26 cellular contexts compared by ENCODE assay signal in genomic region chr12:91899056-91899455, GRCh38.
DNase-seq lines count a peak whose midpoint lies in the region; ATAC-seq, FAIRE-seq and TF ChIP-seq lines count a peak whose summit lies in the region.
"Had no signal": no experiment of that assay in that cellular context is flagged by ENCODE, and none has a peak within 500 bp of the region (broad histone marks: within the 10 kb centered on the region; RNA-seq: fewer than 3 reads in every experiment).

No MANE protein-coding gene starts in this region.

- TF ChIP-seq CTCF in Caco-2 (IDR thresholded peaks at IDR 0.05; ENCODE audit: insufficient read depth in 1 of 2, low read depth in 1 of 2, low read length in 1 of 2, severe bottlenecking in 1 of 2, unreplicated experiment in 1 of 2) (no peak), K562 (IDR thresholded peaks at IDR 0.05 in 2 of 3, conservative IDR thresholded peaks at IDR 0.05 in 1 of 3; ENCODE audit: insufficient read depth in 2 of 3, low read depth in 1 of 3, low read length in 3 of 3) (no peak), mucosa of descending colon (IDR thresholded peaks at IDR 0.05) (no peak)

- POLR2A ChIA-PET in Caco-2 (lab: Charles Lee): interaction anchor here (0.9 kb wide), 1 partner anchor 247 kb away, joined by 3 read pairs; no protein-coding TSS in a partner anchor
- POLR2A ChIA-PET in K562 (lab: Yijun Ruan, JAX): interaction anchor here (0.8 to 2.2 kb wide), 2 partner anchors 16 to 245 kb away, joined by 4 to 8 read pairs; no protein-coding TSS in a partner anchor

- WGBS in K562 (ENCODE audit: insufficient coverage, low coverage, missing lambda C conversion rate): 0% methylated on average over 1 of the region's 1 CpG

- peaks cover 16% of the 10 kb centered on the region for H3K4me1 Mint-ChIP-seq in Caco-2 (ENCODE audit: low read depth, unreplicated experiment)

- in situ Hi-C loops in K562 (cut with MboI): no loop called here

- H3K79me2 ChIP-seq in K562 (ENCODE audit: control insufficient read depth, insufficient read depth, low read length): no peaks in the 10 kb centered on the region

- no peaks in the 10 kb centered on the region for H3K36me3 Mint-ChIP-seq in Caco-2 (ENCODE audit: insufficient read depth, unreplicated experiment)

- H3K4me2 ChIP-seq in K562 (ENCODE audit: insufficient read depth, low read length): no peak overlapping the region

- H3K27me3 Mint-ChIP-seq in Caco-2 (ENCODE audit: insufficient read depth, unreplicated experiment): no peaks in the 10 kb centered on the region
- H3K27me3 Mint-ChIP-seq: CD4-positive, alpha-beta T cell had no signal

- H3K9me3 Mint-ChIP-seq in Caco-2 (ENCODE audit: unreplicated experiment): peaks cover 13% of the 10 kb centered on the region

- no peaks in the 10 kb centered on the region for H3K9me1 ChIP-seq in K562 (ENCODE audit: control insufficient read depth, insufficient read depth, low read length)

- CTCF ChIA-PET in Caco-2 (lab: Charles Lee): no interaction called here
- CTCF ChIA-PET in K562 (lab: Yijun Ruan, JAX; ENCODE audit: low intra/inter-chr PET ratio): no interaction called here

- H3K36me3 ChIP-seq in Caco-2 (ENCODE audit: control insufficient read depth, insufficient read depth, low read length) (no peaks in the 10 kb centered on the region), K562 (ENCODE audit: control insufficient read depth, insufficient read depth, low read length) (no peaks in the 10 kb centered on the region), mucosa of descending colon (ENCODE audit: low read depth) (no peaks in the 10 kb centered on the region)
- H3K36me3 ChIP-seq: BE2C had no signal

- no peak overlapping the region for H3K9ac ChIP-seq in K562 (ENCODE audit: insufficient read depth in 1 of 2, low read depth in 2 of 2, low read length in 2 of 2)

- ATAC-seq in K562: no peak
- ATAC-seq in mucosa of descending colon: peak; percentile 80
- ATAC-seq in HG03457 (IDR thresholded peaks at IDR 0.05; ENCODE audit: unreplicated experiment): no peak
- no peak for ATAC-seq in GM21515 (IDR thresholded peaks at IDR 0.05; ENCODE audit: unreplicated experiment)
- ATAC-seq: HCT116 had no signal

- H3K4me3 ChIP-seq in Caco-2 (ENCODE audit: low read depth, low read length) (no peak overlapping the region), K562 (no peak overlapping the region), mucosa of descending colon (no peak overlapping the region)

- no peaks in the 10 kb centered on the region for H4K20me1 ChIP-seq in K562 (replicated peaks; ENCODE audit: control insufficient read depth, insufficient read depth, low read length)

- peak; percentile 21 to 41 for DNase-seq in Caco-2
- peak; percentile 13 for DNase-seq in HuH-7.5 (ENCODE audit: low spot score)
- DNase-seq in K562 (ENCODE audit: extremely low read depth in 1 of 4, low spot score in 3 of 4): no peak
- DNase-seq in mucosa of descending colon: no peak
- no peak for DNase-seq in NCI-H446 (lab: John Stamatoyannopoulos, UW)
- DNase-seq in MV-4-11 (lab: John Stamatoyannopoulos, UW): no peak
- DNase-seq: ACHN; BE2C; C1 segment of cervical spinal cord; Calu3; CD4-positive, alpha-beta T cell; DMS 273 treated with DMSO at 0.1 percent for 48 hours; DMS79; GDM1; GOT3; H7; HFFc6; Kasumi-1; KG1 had no signal

- H3K27ac Mint-ChIP-seq in Caco-2 (ENCODE audit: unreplicated experiment): no peak overlapping the region
- H3K27ac Mint-ChIP-seq: CD4-positive, alpha-beta T cell; HFFc6; IgD-negative memory B cell had no signal

- peaks cover 14% of the 10 kb centered on the region for H3K4me1 ChIP-seq in Caco-2
- H3K4me1 ChIP-seq in K562 (replicated peaks in 1 of 2; ENCODE audit: control insufficient read depth in 2 of 2, insufficient read depth in 2 of 2, low read length in 2 of 2): no peaks in the 10 kb centered on the region
- no peaks in the 10 kb centered on the region for H3K4me1 ChIP-seq in mucosa of descending colon (ENCODE audit: low read depth)
- H3K4me1 ChIP-seq: BE2C had no signal

- peak; percentile 64 for FAIRE-seq in K562 (lab: Jason Lieb, UNC)
- FAIRE-seq: A204.1, GM12892, GM18507 had no signal

- no peak overlapping the region for H2AFZ ChIP-seq in K562 (ENCODE audit: low read depth, low read length)

- H3K9me3 ChIP-seq in Caco-2 (peaks cover 9% of the 10 kb centered on the region), K562 (replicated peaks; ENCODE audit: control insufficient read depth, insufficient read depth, low read depth, low read length) (no peaks in the 10 kb centered on the region), mucosa of descending colon (no peaks in the 10 kb centered on the region)
- H3K9me3 ChIP-seq: BE2C had no signal

- no peak for TF ChIP-seq RAD21 in K562 (CRISPR knock-in tag; conservative IDR thresholded peaks at IDR 0.05 in 1 of 2, IDR thresholded peaks at IDR 0.05 in 1 of 2)

- H3K27me3 ChIP-seq in Caco-2 (replicated peaks; ENCODE audit: control insufficient read depth, insufficient read depth, low read length): no peaks in the 10 kb centered on the region
- H3K27me3 ChIP-seq in K562 (ENCODE audit: control insufficient read depth in 2 of 2, insufficient read depth in 2 of 2, low read length in 2 of 2): 0 out of 5 replicates have a peak, but pooled peaks cover 0 to 3% of the 10 kb centered on the region in 2 experiments
- H3K27me3 ChIP-seq: BE2C had no signal

- TF ChIP-seq EP300 in K562 (IDR thresholded peaks at IDR 0.05; ENCODE audit: low read length): no peak

- intact Hi-C loops in Caco-2 (cut with micrococcal nuclease; ENCODE audit: unreplicated experiment): loop anchor here (2.0 to 5.0 kb wide), 2 partner anchors 172 to 248 kb away; partner anchors contain the start of gene BTG1
- intact Hi-C loops in K562 (cut with micrococcal nuclease): no loop called here
- intact Hi-C loops in mucosa of descending colon (cut with DNase I, micrococcal nuclease): no loop called here

- no TSS peak for BruUV-seq in Caco-2 (replicated peaks; lab: Mats Ljungman, UMichigan)
- no TSS peak for BruUV-seq in K562 (replicated peaks; lab: Mats Ljungman, UMichigan)

- no peak for TF ChIP-seq POLR2A in K562 (conservative IDR thresholded peaks at IDR 0.05)

- H3K4me3 Mint-ChIP-seq in Caco-2 (ENCODE audit: unreplicated experiment): no peak overlapping the region
- H3K4me3 Mint-ChIP-seq: CD4-positive, alpha-beta T cell; HFFc6; IgD-negative memory B cell had no signal

- H3K27ac ChIP-seq in K562 (ENCODE audit: extremely low read depth, low read depth, low read length): no peak overlapping the region

TF ChIP-seq in K562, 482 proteins besides CTCF, POLR2A, EP300 and RAD21 (continues in another document):
- TF ChIP-seq, protein P1, sequence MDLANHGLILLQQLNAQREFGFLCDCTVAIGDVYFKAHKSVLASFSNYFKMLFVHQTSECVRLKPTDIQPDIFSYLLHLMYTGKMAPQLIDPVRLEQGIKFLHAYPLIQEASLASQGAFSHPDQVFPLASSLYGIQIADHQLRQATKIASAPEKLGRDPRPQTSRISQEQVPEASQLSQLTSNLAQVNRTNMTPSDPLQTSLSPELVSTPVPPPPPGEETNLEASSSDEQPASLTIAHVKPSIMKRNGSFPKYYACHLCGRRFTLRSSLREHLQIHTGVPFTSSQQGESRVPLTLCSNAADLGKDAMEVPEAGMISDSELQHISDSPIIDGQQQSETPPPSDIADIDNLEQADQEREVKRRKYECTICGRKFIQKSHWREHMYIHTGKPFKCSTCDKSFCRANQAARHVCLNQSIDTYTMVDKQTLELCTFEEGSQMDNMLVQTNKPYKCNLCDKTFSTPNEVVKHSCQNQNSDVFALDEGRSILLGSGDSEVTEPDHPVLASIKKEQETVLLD (IDR thresholded peaks at IDR 0.05): no peak
- TF ChIP-seq TEAD2 (tag; IDR thresholded peaks at IDR 0.05) (no peak), RBM22 (IDR thresholded peaks at IDR 0.05; ENCODE audit: low read depth, low read length, poor library complexity, severe bottlenecking) (no peak), RERE (CRISPR knock-in tag; IDR thresholded peaks at IDR 0.05; ENCODE audit: borderline replicate concordance) (no peak), MTA3 (IDR thresholded peaks at IDR 0.05; ENCODE audit: borderline replicate concordance) (no peak), CBX8 (IDR thresholded peaks at IDR 0.05; ENCODE audit: borderline replicate concordance, extremely low read depth, low read depth, low read length, poor library complexity, severe bottlenecking) (no peak), PYGO2 (tag; IDR thresholded peaks at IDR 0.05) (no peak), ZNF41 (CRISPR knock-in tag; conservative IDR thresholded peaks at IDR 0.05) (no peak), CBFA2T2 (conservative IDR thresholded peaks at IDR 0.05) (no peak)

Comparison
In these comparisons a context has a peak if more than half of its experiments do, and no peak if none do; other contexts are left out.
1. DNase-seq: peak in Caco-2 (2 of 2) and HuH-7.5 (single experiment); none in K562 (0 of 4), mucosa of descending colon (0 of 3), NCI-H446 (0 of 2) and MV-4-11 (single experiment).